Comparison of ENCODE assay signal across 23 cellular contexts in the genomic region with DNA sequence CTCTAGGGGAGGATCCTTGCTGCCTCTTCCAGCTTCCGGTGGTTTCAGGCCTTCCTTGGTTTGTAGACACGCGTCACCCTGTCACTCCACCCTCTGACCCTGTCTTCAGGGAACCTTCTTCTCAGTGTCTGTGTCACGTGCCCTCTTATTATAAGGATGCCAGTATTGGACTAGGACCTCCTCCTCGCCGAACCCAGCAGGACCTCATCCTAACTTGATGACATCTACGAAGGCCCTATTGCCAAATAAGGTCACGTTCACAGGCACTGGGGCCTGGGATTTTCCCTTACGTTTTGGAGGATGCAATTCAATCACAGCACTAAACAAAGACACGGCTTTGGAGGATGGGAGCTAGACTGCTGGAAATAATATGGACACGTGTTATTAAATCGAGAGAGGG.
DNase-seq lines count a peak whose midpoint lies in the region; ATAC-seq and TF ChIP-seq lines count a peak whose summit lies in the region.
"Had no signal": no experiment of that assay in that cellular context is flagged by ENCODE, and none has a peak within 500 bp of the region (broad histone marks: within the 10 kb centered on the region; RNA-seq: fewer than 3 reads in every experiment).

No MANE protein-coding gene starts in this region.

- H3K9me3 ChIP-seq in right cardiac atrium (ENCODE audit: control insufficient read depth, low read length): no peaks in the 10 kb centered on the region
- H3K9me3 ChIP-seq in HCT116 (ENCODE audit: control insufficient read depth in 1 of 2, insufficient read depth in 1 of 2, low read depth in 1 of 2, low read length in 2 of 2): no peaks in the 10 kb centered on the region
- no peaks in the 10 kb centered on the region for H3K9me3 ChIP-seq in iPS-20b (ENCODE audit: insufficient read depth, low read depth, low read length)
- no peaks in the 10 kb centered on the region for H3K9me3 ChIP-seq in osteoblast (ENCODE audit: low read depth, low read length)
- H3K9me3 ChIP-seq: A549, BE2C, HAP-1 had no signal

- TF ChIP-seq CTCF in HCT116 (IDR thresholded peaks at IDR 0.05 in 2 of 3, conservative IDR thresholded peaks at IDR 0.05 in 1 of 3; ENCODE audit: borderline replicate concordance in 1 of 3, insufficient read depth in 1 of 3, low read depth in 2 of 3, low read length in 2 of 3): no peak
- TF ChIP-seq CTCF in osteoblast (IDR thresholded peaks at IDR 0.05; ENCODE audit: extremely low read depth, low read depth, low read length): no peak

- POLR2A ChIA-PET in HCT116 (lab: Charles Lee): no interaction called here

- H4K20me1 ChIP-seq in HCT116 (ENCODE audit: insufficient read depth) (no peaks in the 10 kb centered on the region), osteoblast (ENCODE audit: insufficient read depth, low read length) (no peaks in the 10 kb centered on the region)
- H4K20me1 ChIP-seq: BLaER1 treated with 17β-estradiol and CSF1 and Interleukin-3, amounts not matched to agents 10 nM and 100 nM had no signal

- no peaks in the 10 kb centered on the region for H3K4me1 ChIP-seq in right cardiac atrium (ENCODE audit: control insufficient read depth, insufficient read depth, low read length)
- H3K4me1 ChIP-seq in HCT116 (ENCODE audit: control insufficient read depth in 1 of 2, insufficient read depth in 2 of 2, low read length in 2 of 2): peaks cover 0 to 11% of the 10 kb centered on the region in 2 experiments; a peak in 2 of 4 replicates
- no peaks in the 10 kb centered on the region for H3K4me1 ChIP-seq in iPS-20b (ENCODE audit: insufficient read depth, low read length)
- no peaks in the 10 kb centered on the region for H3K4me1 ChIP-seq in osteoblast (ENCODE audit: insufficient read depth, low read length)
- H3K4me1 ChIP-seq: A549, BE2C, HAP-1 had no signal

- H2AFZ ChIP-seq in HCT116 (ENCODE audit: low read depth, low read length, poor library complexity, severe bottlenecking) (no peak overlapping the region), osteoblast (ENCODE audit: low read length) (no peak overlapping the region)
- H2AFZ ChIP-seq: GM23338 had no signal

- H3K27me3 ChIP-seq in right cardiac atrium (ENCODE audit: control insufficient read depth, insufficient read depth) (no peaks in the 10 kb centered on the region), HCT116 (ENCODE audit: insufficient read depth, low read length) (0 out of 2 replicates have a peak, but pooled peaks cover under 1% of the 10 kb centered on the region), iPS-20b (ENCODE audit: insufficient read depth, low read length) (no peaks in the 10 kb centered on the region), osteoblast (ENCODE audit: insufficient read depth, low read length) (no peaks in the 10 kb centered on the region)
- H3K27me3 ChIP-seq: BE2C; BLaER1 treated with 17β-estradiol and CSF1 and Interleukin-3, amounts not matched to agents 10 nM and 100 nM had no signal

- 74% methylated on average over 12 of the region's 12 CpGs for WGBS in right cardiac atrium

- intact Hi-C loops in cardiac septum (cut with DNase I): no loop called here
- intact Hi-C loops in right cardiac atrium (cut with DNase I): no loop called here
- intact Hi-C loops in HCT116 (cut with micrococcal nuclease): no loop called here

- CTCF ChIA-PET in HCT116 (lab: Charles Lee): no interaction called here

- TF ChIP-seq POLR2A in HCT116 (IDR thresholded peaks at IDR 0.05; ENCODE audit: borderline replicate concordance, extremely low read depth, insufficient read depth, insufficient read length): no peak

- no peak overlapping the region for H3K9ac ChIP-seq in HCT116 (ENCODE audit: low read length)
- peak overlapping the region; percentile 27; the same call in 1 of the 2 replicates for H3K9ac ChIP-seq in iPS-20b (ENCODE audit: low read depth, low read length)
- H3K9ac ChIP-seq: BLaER1 treated with 17β-estradiol and CSF1 and Interleukin-3, amounts not matched to agents 10 nM and 100 nM had no signal

- H3K9me2 ChIP-seq in HCT116 (ENCODE audit: insufficient read depth): no peaks in the 10 kb centered on the region

- H3K4me3 ChIP-seq in right cardiac atrium (ENCODE audit: low read length) (no peak overlapping the region), HCT116 (replicated peaks in 1 of 2; ENCODE audit: low read depth in 1 of 2, low read length in 2 of 2) (no peak overlapping the region), iPS-20b (ENCODE audit: low read length) (no peak overlapping the region), osteoblast (ENCODE audit: insufficient read depth, low read length) (no peak overlapping the region)
- H3K4me3 ChIP-seq: A549; BLaER1 treated with 17β-estradiol and CSF1 and Interleukin-3, amounts not matched to agents 10 nM and 100 nM; GM12878; GM23338; HAP-1 had no signal

- H3K27ac ChIP-seq in right cardiac atrium (ENCODE audit: low read length) (no peak overlapping the region), HCT116 (ENCODE audit: low read depth, low read length) (no peak overlapping the region), iPS-20b (ENCODE audit: low read length) (no peak overlapping the region), osteoblast (ENCODE audit: low read depth, low read length) (no peak overlapping the region)
- H3K27ac ChIP-seq: A549; BLaER1 treated with 17β-estradiol and CSF1 and Interleukin-3, amounts not matched to agents 10 nM and 100 nM had no signal

- RAD21 ChIA-PET in HCT116 (lab: Charles Lee; ENCODE audit: low non-redundant PET in 1 of 2, low total read pairs in 2 of 2, uncharacterized antibody in 2 of 2, unreplicated experiment in 2 of 2): no interaction called here

- no peak for TF ChIP-seq RAD21 in HCT116 (IDR thresholded peaks at IDR 0.05; ENCODE audit: low read depth)

- DNase-seq in cardiac septum (ENCODE audit: low spot score) (peak; percentile 36), right cardiac atrium (no peak), HCT116 (ENCODE audit: low read depth, low spot score) (no peak), osteoblast (ENCODE audit: insufficient read length, low spot score, missing footprints) (peak; percentile 42), medulla oblongata (ENCODE audit: extremely low spot score) (no peak)
- DNase-seq: 8988T; ACHN; AML-193; BE2C; CD4-positive, alpha-beta T cell; CD8-positive, alpha-beta memory T cell; DMS 273 treated with DMSO at 0.1 percent for 48 hours; DMS79; EL; GDM1 had no signal

- H3K4me2 ChIP-seq in HCT116 (ENCODE audit: low read length) (no peak overlapping the region), osteoblast (ENCODE audit: insufficient read depth, low read length) (no peak overlapping the region)
- H3K4me2 ChIP-seq: A549; BLaER1 treated with 17β-estradiol and CSF1 and Interleukin-3, amounts not matched to agents 10 nM and 100 nM; GM23338 had no signal

- H3K79me2 ChIP-seq in HCT116 (ENCODE audit: insufficient read depth, low read length) (no peaks in the 10 kb centered on the region), osteoblast (ENCODE audit: insufficient read depth, low read length) (no peaks in the 10 kb centered on the region)

- no peak for ATAC-seq in right cardiac atrium
- ATAC-seq in HCT116: no peak
- ATAC-seq in HG02970 (IDR thresholded peaks at IDR 0.05; ENCODE audit: low FRiP score, unreplicated experiment): no peak
- no peak for ATAC-seq in HG02884 (IDR thresholded peaks at IDR 0.05; ENCODE audit: unreplicated experiment)
- ATAC-seq: A549, GM12878 had no signal

- no peaks in the 10 kb centered on the region for H3K36me3 ChIP-seq in HCT116 (ENCODE audit: control insufficient read depth in 1 of 2, insufficient read depth in 2 of 2, low read length in 2 of 2)
- H3K36me3 ChIP-seq in iPS-20b (ENCODE audit: insufficient read depth, low read depth, low read length): no peaks in the 10 kb centered on the region
- H3K36me3 ChIP-seq in osteoblast (ENCODE audit: insufficient read depth, low read length): no peaks in the 10 kb centered on the region
- H3K36me3 ChIP-seq: BE2C; BLaER1 treated with 17β-estradiol and CSF1 and Interleukin-3, amounts not matched to agents 10 nM and 100 nM; HAP-1 had no signal

- BruUV-seq in HCT116 (replicated peaks; lab: Mats Ljungman, UMichigan): no TSS peak

TF ChIP-seq in HCT116, 20 proteins besides CTCF, POLR2A, EP300 and RAD21:
- TF ChIP-seq, protein P1, sequence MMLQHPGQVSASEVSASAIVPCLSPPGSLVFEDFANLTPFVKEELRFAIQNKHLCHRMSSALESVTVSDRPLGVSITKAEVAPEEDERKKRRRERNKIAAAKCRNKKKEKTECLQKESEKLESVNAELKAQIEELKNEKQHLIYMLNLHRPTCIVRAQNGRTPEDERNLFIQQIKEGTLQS (IDR thresholded peaks at IDR 0.05): no peak
- TF ChIP-seq YY1 (IDR thresholded peaks at IDR 0.05; ENCODE audit: extremely low read depth, insufficient replicate concordance, low read depth, low read length) (no peak), SRF (IDR thresholded peaks at IDR 0.05; ENCODE audit: low read depth) (peak; percentile 24; the same call in 1 of the 2 replicates), EZH2 (IDR thresholded peaks at IDR 0.05) (no peak), CEBPB (IDR thresholded peaks at IDR 0.05; ENCODE audit: low read depth) (no peak), POLR2AphosphoS5 (IDR thresholded peaks at IDR 0.05; ENCODE audit: low read depth, low read length) (no peak), CBX3 (IDR thresholded peaks at IDR 0.05; ENCODE audit: low read depth) (no peak), ZNF274 (IDR thresholded peaks at IDR 0.05; ENCODE audit: low read depth, low read length) (no peak)

Comparison
In these comparisons a context has a peak if more than half of its experiments do, and no peak if none do; other contexts are left out.
1. DNase-seq: peak in cardiac septum (single experiment) and osteoblast (single experiment); none in right cardiac atrium (0 of 3), HCT116 (single experiment) and medulla oblongata (single experiment).